ENCODE assay signal across 9 cellular contexts in genomic region chr5:95664204-95664786, GRCh38. TPM values are rescaled to one million over a fixed set of nuclear protein-coding genes. Genes with fewer than 3 reads are reported as not detected.
DNase-seq lines count a peak whose midpoint lies in the region; TF ChIP-seq lines count a peak whose summit lies in the region.
"Had no signal": no experiment of that assay in that cellular context is flagged by ENCODE, and none has a peak within 500 bp of the region (broad histone marks: within the 10 kb centered on the region; RNA-seq: fewer than 3 reads in every experiment).

No MANE protein-coding gene starts in this region.

- H3K27me3 Mint-ChIP-seq in activated naive CD8-positive, alpha-beta T cell treated with anti-CD3 and anti-CD28 coated beads for 36 hours, result no peaks in the 10 kb centered on the region
- H3K27me3 Mint-ChIP-seq: dendritic cell treated with granulocyte-macrophage colony-stimulating factor and Interleukin-4, amounts not matched to agents 40 ng/mL and 50 ng/mL, for 4 days had no signal

- H3K4me1 ChIP-seq in cardiac muscle cell (ENCODE audit: low read depth) (peaks cover 12% of the 10 kb centered on the region), right atrium auricular region (peaks cover 0 to 5% of the 10 kb centered on the region in 2 donors)

- H3K36me3 Mint-ChIP-seq in activated naive CD8-positive, alpha-beta T cell treated with anti-CD3 and anti-CD28 coated beads for 36 hours, result no peaks in the 10 kb centered on the region

- peak; percentile 50 to 54 for DNase-seq in cardiac muscle cell (ENCODE audit: low read depth in 1 of 2, low spot score in 1 of 2)
- DNase-seq in cardiac septum (ENCODE audit: low spot score), result no peak
- peak; percentile 13 for DNase-seq in NCI-H146 (lab: John Stamatoyannopoulos, UW)
- peak; percentile 4 for DNase-seq in activated naive CD8-positive, alpha-beta T cell treated with anti-CD3 and anti-CD28 coated beads for 36 hours
- DNase-seq in right atrium auricular region (ENCODE audit: low spot score), result no peak
- DNase-seq in stimulated activated CD4-positive, alpha-beta T cell treated with anti-CD3 and anti-CD28 coated beads, Interleukin-2, amount 100 ng/mL, for 24 hours, result peak; percentile 20 to 50
- DNase-seq in NK-92 treated with Interleukin-12 subunit alpha and Interleukin-12 subunit beta, amount 100 ng/mL, for 24 hours (lab: John Stamatoyannopoulos, UW), result no peak
- no peak for DNase-seq in NCI-H2107 (lab: John Stamatoyannopoulos, UW)

- intact Hi-C loops in cardiac septum (cut with DNase I), result loop anchor here (1.0 kb wide), 1 partner anchor 117 kb away; no protein-coding TSS in a partner anchor

- H3K9me3 ChIP-seq in cardiac muscle cell (ENCODE audit: low read depth) (no peaks in the 10 kb centered on the region), right atrium auricular region (no peaks in the 10 kb centered on the region)

- H3K36me3 ChIP-seq in cardiac muscle cell (no peaks in the 10 kb centered on the region), right atrium auricular region (no peaks in the 10 kb centered on the region)

- H3K4me3 ChIP-seq in cardiac muscle cell (no peak overlapping the region), right atrium auricular region (no peak overlapping the region)

- H3K27ac Mint-ChIP-seq in activated naive CD8-positive, alpha-beta T cell treated with anti-CD3 and anti-CD28 coated beads for 36 hours, result no peak overlapping the region
- H3K27ac Mint-ChIP-seq: dendritic cell treated with granulocyte-macrophage colony-stimulating factor and Interleukin-4, amounts not matched to agents 40 ng/mL and 50 ng/mL, for 4 days had no signal

- H3K27me3 ChIP-seq in cardiac muscle cell (no peaks in the 10 kb centered on the region), right atrium auricular region (no peaks in the 10 kb centered on the region)

- H3K4me1 Mint-ChIP-seq in activated naive CD8-positive, alpha-beta T cell treated with anti-CD3 and anti-CD28 coated beads for 36 hours, result no peaks in the 10 kb centered on the region

- no peak overlapping the region for H3K4me3 Mint-ChIP-seq in activated naive CD8-positive, alpha-beta T cell treated with anti-CD3 and anti-CD28 coated beads for 36 hours
- H3K4me3 Mint-ChIP-seq: dendritic cell treated with granulocyte-macrophage colony-stimulating factor and Interleukin-4, amounts not matched to agents 40 ng/mL and 50 ng/mL, for 4 days had no signal

- TF ChIP-seq CTCF in cardiac muscle cell (IDR thresholded peaks at IDR 0.05; ENCODE audit: low read depth, low read length) (peak; percentile 77), right atrium auricular region (IDR thresholded peaks at IDR 0.05) (peak; percentile 73 to 85)

- H3K27ac ChIP-seq in cardiac muscle cell (peak overlapping the region; percentile 34), right atrium auricular region (no peak overlapping the region)

- no peaks in the 10 kb centered on the region for H3K9me3 Mint-ChIP-seq in activated naive CD8-positive, alpha-beta T cell treated with anti-CD3 and anti-CD28 coated beads for 36 hours
- H3K9me3 Mint-ChIP-seq: dendritic cell treated with granulocyte-macrophage colony-stimulating factor and Interleukin-4, amounts not matched to agents 40 ng/mL and 50 ng/mL, for 4 days had no signal

RNA-seq across cellular contexts. Expression of gene RFESD, which starts 17.7 kb away (rescaled TPM):
- total RNA-seq in cardiac muscle cell, result 0.11 and 1.3 TPM in 2 replicates
- polyA plus RNA-seq in cardiac muscle cell, result 3.9 and 5.8 TPM in 2 replicates
- 2.7 TPM for total RNA-seq in cardiac septum
- 1 to 10 TPM; 6.1 to 6.2 TPM for total RNA-seq in activated naive CD8-positive, alpha-beta T cell treated with anti-CD3 and anti-CD28 coated beads for 36 hours
- 1 to 10 TPM; 1.9 to 2.5 TPM for total RNA-seq in right atrium auricular region

RNA-seq across cellular contexts. Expression of gene SPATA9, which starts 18.5 kb away (rescaled TPM):
- total RNA-seq in cardiac muscle cell, result 0.45 and 1.0 TPM in 2 replicates
- 1.3 and 1.8 TPM in 2 replicates for polyA plus RNA-seq in cardiac muscle cell
- total RNA-seq in cardiac septum, result not detected
- total RNA-seq in activated naive CD8-positive, alpha-beta T cell treated with anti-CD3 and anti-CD28 coated beads for 36 hours, result not detected
- total RNA-seq in right atrium auricular region, result under 1 TPM in 1 of 2 donors, not detected in 1; 0.30 TPM

RNA-seq across cellular contexts. Expression of gene GPR150, which starts 44.4 kb away (rescaled TPM):
- total RNA-seq in cardiac muscle cell, result 0.07 and 0.57 TPM in 2 replicates
- polyA plus RNA-seq in cardiac muscle cell, result 0.35 and 0.39 TPM in 2 replicates
- total RNA-seq in cardiac septum, result not detected
- total RNA-seq in activated naive CD8-positive, alpha-beta T cell treated with anti-CD3 and anti-CD28 coated beads for 36 hours, result under 1 TPM; 0.34 to 0.52 TPM
- total RNA-seq in right atrium auricular region, result not detected

Comparison
In these comparisons a context has a peak if more than half of its experiments do, and no peak if none do; other contexts are left out.
1. DNase-seq: peak in cardiac muscle cell (2 of 2), NCI-H146 (single experiment), activated naive CD8-positive, alpha-beta T cell treated with anti-CD3 and anti-CD28 coated beads for 36 hours (single experiment) and stimulated activated CD4-positive, alpha-beta T cell treated with anti-CD3 and anti-CD28 coated beads, Interleukin-2, amount 100 ng/mL, for 24 hours (2 of 2); none in cardiac septum (single experiment), right atrium auricular region (single experiment), NK-92 treated with Interleukin-12 subunit alpha and Interleukin-12 subunit beta, amount 100 ng/mL, for 24 hours (single experiment) and NCI-H2107 (single experiment).